ENCODE assay signal across 21 cellular contexts in genomic region chr11:71843858-71844257, GRCh38. TPM values are rescaled to one million over a fixed set of nuclear protein-coding genes. Genes with fewer than 3 reads are reported as not detected.
DNase-seq lines count a peak whose midpoint lies in the region; ATAC-seq, FAIRE-seq and TF ChIP-seq lines count a peak whose summit lies in the region.
"Had no signal": no experiment of that assay in that cellular context is flagged by ENCODE, and none has a peak within 500 bp of the region (broad histone marks: within the 10 kb centered on the region; RNA-seq: fewer than 3 reads in every experiment).

No MANE protein-coding gene starts in this region.

- no peak for TF ChIP-seq EP300 in H1 (IDR thresholded peaks at IDR 0.05; ENCODE audit: borderline replicate concordance in 1 of 2, low read depth in 2 of 2, low read length in 2 of 2)

- no peak overlapping the region; the same call in 1 of the 2 replicates for H2BK5ac ChIP-seq in H1 (ENCODE audit: low read depth, low read length)

- H3K23ac ChIP-seq in H1 (ENCODE audit: insufficient read length): no peak overlapping the region

- no peak overlapping the region; the same call in 1 of the 2 replicates for H3K18ac ChIP-seq in H1 (ENCODE audit: extremely low read depth, low read length)

- H4K8ac ChIP-seq in H1 (ENCODE audit: extremely low read depth, insufficient read depth, low read length): peak overlapping the region; percentile 62

- DNase-seq in H1 (ENCODE audit: low read depth in 1 of 2, low spot score in 2 of 2) (peak in 1 of 2 experiments; percentile 74), iPS-NIHi7 (ENCODE audit: extremely low spot score) (peak; percentile 4), T-helper 9 cell (no peak), left colon (no peak)
- DNase-seq: C1 segment of cervical spinal cord; CD8-positive, alpha-beta memory T cell; DMS79; HCEC 1CT; KG1; MV-4-11; NCI-H1694 treated with DMSO at 0.1 percent for 48 hours; NCI-H510A; PC-3; SIG-M5 had no signal

- no peak for FAIRE-seq in H1 (lab: Jason Lieb, UNC)
- FAIRE-seq: HepG2 had no signal

- no peak for TF ChIP-seq POLR2A in H1 (IDR thresholded peaks at IDR 0.05; ENCODE audit: control extremely low read depth in 1 of 2, low read depth in 2 of 2, low read length in 2 of 2)

- no peak overlapping the region for H4K5ac ChIP-seq in H1 (ENCODE audit: insufficient read length, low read depth, low read length)

- WGBS in H1 (ENCODE audit: extremely low coverage in 1 of 2, insufficient coverage in 1 of 2, insufficient read length in 1 of 2, insufficient replicate concordance in 2 of 2, low coverage in 1 of 2, low lambda C conversion rate in 2 of 2, missing lambda C conversion rate in 1 of 2), 2 experiments: 43% methylated on average over 12 of the region's 15 CpGs; no CpG with 5 or more reads in 1 of the 2 experiments

- H3K9me3 ChIP-seq in HUES48 (ENCODE audit: control insufficient read depth, insufficient read depth, low read length) (no peaks in the 10 kb centered on the region), H1 (ENCODE audit: insufficient read depth in 2 of 2, low read depth in 1 of 2, low read length in 1 of 2) (no peaks in the 10 kb centered on the region)

- H3K4me3 ChIP-seq in HUES48 (ENCODE audit: low read depth, low read length): 0 out of 2 replicates have a peak overlapping the region, but pooled peaks have one; percentile 29
- peak overlapping the region in 1 of 4 experiments; percentile 27; a peak in 1 of 8 replicates for H3K4me3 ChIP-seq in H1 (ENCODE audit: extremely low read depth in 1 of 4, insufficient read depth in 2 of 4, low read depth in 3 of 4, low read length in 4 of 4)

- no peak overlapping the region for H2BK20ac ChIP-seq in H1 (ENCODE audit: low read length)

- no peaks in the 10 kb centered on the region for H3K79me2 ChIP-seq in H1 (ENCODE audit: control insufficient read depth in 1 of 2, insufficient read depth in 2 of 2, low read length in 2 of 2)

- no peak overlapping the region for H2BK15ac ChIP-seq in H1 (ENCODE audit: low read length)

- H3K27me3 ChIP-seq in HUES48 (ENCODE audit: control insufficient read depth, insufficient read depth, low read length): no peaks in the 10 kb centered on the region
- no peaks in the 10 kb centered on the region for H3K27me3 ChIP-seq in H1 (replicated peaks in 1 of 4; ENCODE audit: control insufficient read depth in 3 of 4, extremely low read depth in 1 of 4, insufficient read depth in 3 of 4, low read length in 3 of 4)

- CTCF ChIA-PET in H1 (lab: Charles Lee; ENCODE audit: partially characterized antibody): interaction anchor here (1.3 kb wide), 1 partner anchor 8 kb away, joined by 3 read pairs; no protein-coding TSS in a partner anchor

- peaks cover 8% of the 10 kb centered on the region for H3K4me1 ChIP-seq in HUES48 (ENCODE audit: control insufficient read depth, insufficient read depth, low read length)
- H3K4me1 ChIP-seq in H1 (replicated peaks in 1 of 4; ENCODE audit: control insufficient read depth in 3 of 4, insufficient read depth in 4 of 4, low read length in 3 of 4): peaks cover 0 to 5% (median 2%) of the 10 kb centered on the region in 4 experiments; a peak in 2 of 7 replicates

- H2BK120ac ChIP-seq in H1 (replicated peaks; ENCODE audit: low read depth, low read length): no peak overlapping the region

- no peak overlapping the region for H2BK12ac ChIP-seq in H1 (ENCODE audit: low read depth, low read length)

- H4K20me1 ChIP-seq in H1 (replicated peaks in 1 of 2; ENCODE audit: control insufficient read depth in 1 of 2, insufficient read depth in 2 of 2, low read length in 2 of 2): no peaks in the 10 kb centered on the region

- intact Hi-C loops in left colon (cut with DNase I, micrococcal nuclease): no loop called here

- POLR2A ChIA-PET in H1 (lab: Charles Lee; ENCODE audit: partially characterized antibody): no interaction called here

- H3K79me1 ChIP-seq in H1 (ENCODE audit: low read depth, low read length): no peaks in the 10 kb centered on the region

- H3K4ac ChIP-seq in H1 (replicated peaks; ENCODE audit: insufficient read length, low read depth, low read length): no peak overlapping the region

- H3K23me2 ChIP-seq in H1 (ENCODE audit: low read depth, low read length): no peaks in the 10 kb centered on the region

- no peak overlapping the region for H3K56ac ChIP-seq in H1 (replicated peaks; ENCODE audit: insufficient read length, low read depth, low read length)

- no peak for TF ChIP-seq RAD21 in H1 (IDR thresholded peaks at IDR 0.05 in 1 of 2, conservative IDR thresholded peaks at IDR 0.05 in 1 of 2; ENCODE audit: low read depth in 2 of 2, low read length in 2 of 2)

- TF ChIP-seq CTCF in H1 (IDR thresholded peaks at IDR 0.05; ENCODE audit: control extremely low read depth in 1 of 3, insufficient read depth in 1 of 3, low read depth in 1 of 3, low read length in 3 of 3): no peak

- H3K27ac ChIP-seq in HUES48 (ENCODE audit: low read depth, low read length) (peak overlapping the region; percentile 66), H1 (ENCODE audit: low read depth, low read length) (no peak overlapping the region; the same call in 1 of the 2 replicates)
- H3K27ac ChIP-seq: RWPE1 had no signal

- no peak overlapping the region for H2AK5ac ChIP-seq in H1 (ENCODE audit: low read depth, low read length)

- ATAC-seq in HG03354 (IDR thresholded peaks at IDR 0.05; ENCODE audit: poor library complexity, severe bottlenecking, unreplicated experiment): no peak
- ATAC-seq in GM21526 (IDR thresholded peaks at IDR 0.05; ENCODE audit: low FRiP score, unreplicated experiment): no peak
- no peak for ATAC-seq in left colon
- ATAC-seq: HepG2, PC-3, SK-N-SH treated with all-trans-retinoic acid at 6 μM for 48 hours had no signal

- H2AFZ ChIP-seq in H1 (ENCODE audit: low read length): 0 out of 2 replicates have a peak overlapping the region, but pooled peaks have one; percentile 14

- H3K4me2 ChIP-seq in H1 (ENCODE audit: insufficient read depth in 1 of 2, low read depth in 2 of 2, low read length in 2 of 2): no peak overlapping the region

- no peak overlapping the region for H4K91ac ChIP-seq in H1 (replicated peaks; ENCODE audit: insufficient read length, low read length)

- H3K9ac ChIP-seq in HUES48 (ENCODE audit: low read depth, low read length) (no peak overlapping the region), H1 (replicated peaks in 1 of 4; ENCODE audit: extremely low read depth in 1 of 4, low read depth in 3 of 4, low read length in 3 of 4) (no peak overlapping the region)

- no peak overlapping the region for H3K14ac ChIP-seq in H1 (ENCODE audit: insufficient read length)

- H3K36me3 ChIP-seq in HUES48 (ENCODE audit: control insufficient read depth, insufficient read depth, low read length): no peaks in the 10 kb centered on the region
- H3K36me3 ChIP-seq in H1 (ENCODE audit: control insufficient read depth in 2 of 4, insufficient read depth in 4 of 4, low read length in 3 of 4): no peaks in the 10 kb centered on the region

TF ChIP-seq in H1, 55 proteins besides CTCF, POLR2A, EP300 and RAD21 (continues in another document):
- TF ChIP-seq USF2 (IDR thresholded peaks at IDR 0.05; ENCODE audit: low read length): no peak
- no peak for TF ChIP-seq RNF2 (IDR thresholded peaks at IDR 0.05; ENCODE audit: borderline replicate concordance, low read depth, low read length, missing control alignments, poor library complexity, severe bottlenecking)
- no peak for TF ChIP-seq SP4 (IDR thresholded peaks at IDR 0.05; ENCODE audit: low read length)
- peak; percentile 20 for TF ChIP-seq KDM4A (IDR thresholded peaks at IDR 0.05; ENCODE audit: low read depth, low read length, severe bottlenecking)

RNA-seq across cellular contexts. Expression of gene DEFB108B, which starts 10.9 kb away (rescaled TPM):
- total RNA-seq in H1 (2021; fragmentation: NEBNext Ultra II Directional; extraction: Animal tissue kit (Norgen Biotek cat#: 25700)): not detected in 2 replicates
- polyA plus RNA-seq in H1 (2011; rRNA removed): not detected in 2 replicates
- polyA plus RNA-seq in H1 (2011; cell fraction: cytosol; rRNA removed): not detected
- not detected for polyA plus RNA-seq in H1 (2011; cell fraction: nucleus; rRNA removed)
- not detected in 4 replicates for polyA plus RNA-seq in H1 (2012, experiment 1 of 2)
- polyA plus RNA-seq in H1 (2012, experiment 2 of 2): not detected
- polyA plus RNA-seq in H1 (2013, experiment 1 of 2): not detected
- polyA plus RNA-seq in H1 (2013, experiment 2 of 2): not detected
- not detected in 2 replicates for polyA minus RNA-seq in H1 (2011; rRNA and poly(A)+ RNA removed)
- not detected for polyA minus RNA-seq in H1 (2011; cell fraction: cytosol; rRNA and poly(A)+ RNA removed)
- polyA minus RNA-seq in H1 (2011; cell fraction: nucleus; rRNA and poly(A)+ RNA removed): not detected
- total RNA-seq in left colon: not detected
- total RNA-seq: CD8-positive, alpha-beta memory T cell; G401; HepG2; PC-3 had no signal
- polyA plus RNA-seq: CD8-positive, alpha-beta memory T cell; HepG2 had no signal

RNA-seq across cellular contexts. Expression of gene DEFB131B, which starts 34.4 kb away (rescaled TPM):
- not detected in 2 replicates for total RNA-seq in H1 (2021; fragmentation: NEBNext Ultra II Directional; extraction: Animal tissue kit (Norgen Biotek cat#: 25700))
- polyA plus RNA-seq in H1 (2011; rRNA removed): not detected in 2 replicates
- not detected for polyA plus RNA-seq in H1 (2011; cell fraction: cytosol; rRNA removed)
- not detected for polyA plus RNA-seq in H1 (2011; cell fraction: nucleus; rRNA removed)
- polyA plus RNA-seq in H1 (2012, experiment 1 of 2): not detected in 4 replicates
- polyA plus RNA-seq in H1 (2012, experiment 2 of 2): not detected
- not detected for polyA plus RNA-seq in H1 (2013, experiment 1 of 2)
- not detected for polyA plus RNA-seq in H1 (2013, experiment 2 of 2)
- polyA minus RNA-seq in H1 (2011; rRNA and poly(A)+ RNA removed): not detected in 2 replicates
- not detected for polyA minus RNA-seq in H1 (2011; cell fraction: cytosol; rRNA and poly(A)+ RNA removed)
- not detected for polyA minus RNA-seq in H1 (2011; cell fraction: nucleus; rRNA and poly(A)+ RNA removed)
- total RNA-seq in left colon: not detected
- total RNA-seq: CD8-positive, alpha-beta memory T cell; G401; HepG2; PC-3 had no signal
- polyA plus RNA-seq: CD8-positive, alpha-beta memory T cell; HepG2 had no signal
